ENCODE assay signal across 2 cellular contexts in the genomic region with DNA sequence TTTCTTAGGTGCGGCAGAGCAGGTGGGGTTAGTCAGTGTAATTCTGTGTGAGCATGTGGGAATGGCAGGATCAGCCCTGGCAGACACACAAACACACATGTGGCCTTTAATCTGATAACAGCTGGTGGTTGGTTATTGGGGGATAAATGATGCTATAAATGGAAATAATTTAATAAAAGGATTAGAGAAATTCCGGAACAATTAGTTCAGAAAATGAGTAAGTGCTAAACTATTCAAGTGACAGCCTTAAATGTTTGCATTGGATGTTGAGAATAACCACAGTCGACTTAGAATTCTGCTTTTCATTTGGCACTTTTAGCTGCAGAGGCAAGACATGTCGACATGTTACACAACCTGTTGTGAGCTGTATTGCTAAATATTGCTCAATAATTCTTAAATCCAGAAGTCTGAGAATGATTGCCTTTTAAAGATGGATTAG.
TF ChIP-seq lines count a peak whose summit lies in the region.

No MANE protein-coding gene starts in this region.

TF ChIP-seq in K562, 482 proteins besides CTCF, POLR2A, EP300 and RAD21:
- TF ChIP-seq ZNF184 (CRISPR knock-in tag; IDR thresholded peaks at IDR 0.05) (no peak), PHF21A (IDR thresholded peaks at IDR 0.05; ENCODE audit: borderline replicate concordance, low read depth) (no peak), KAT2B (IDR thresholded peaks at IDR 0.05; ENCODE audit: low read depth, low read length) (no peak), CEBPB (tag; IDR thresholded peaks at IDR 0.05) (peak; percentile 80), NFIX (CRISPR knock-in tag; IDR thresholded peaks at IDR 0.05; ENCODE audit: low read depth) (no peak), CEBPG (CRISPR knock-in tag; IDR thresholded peaks at IDR 0.05) (no peak), CEBPG (tag; conservative IDR thresholded peaks at IDR 0.05 in 1 of 2, IDR thresholded peaks at IDR 0.05 in 1 of 2) (peak; percentile 59 to 79; a peak in 3 of 4 replicates)
- TF ChIP-seq, protein P1, sequence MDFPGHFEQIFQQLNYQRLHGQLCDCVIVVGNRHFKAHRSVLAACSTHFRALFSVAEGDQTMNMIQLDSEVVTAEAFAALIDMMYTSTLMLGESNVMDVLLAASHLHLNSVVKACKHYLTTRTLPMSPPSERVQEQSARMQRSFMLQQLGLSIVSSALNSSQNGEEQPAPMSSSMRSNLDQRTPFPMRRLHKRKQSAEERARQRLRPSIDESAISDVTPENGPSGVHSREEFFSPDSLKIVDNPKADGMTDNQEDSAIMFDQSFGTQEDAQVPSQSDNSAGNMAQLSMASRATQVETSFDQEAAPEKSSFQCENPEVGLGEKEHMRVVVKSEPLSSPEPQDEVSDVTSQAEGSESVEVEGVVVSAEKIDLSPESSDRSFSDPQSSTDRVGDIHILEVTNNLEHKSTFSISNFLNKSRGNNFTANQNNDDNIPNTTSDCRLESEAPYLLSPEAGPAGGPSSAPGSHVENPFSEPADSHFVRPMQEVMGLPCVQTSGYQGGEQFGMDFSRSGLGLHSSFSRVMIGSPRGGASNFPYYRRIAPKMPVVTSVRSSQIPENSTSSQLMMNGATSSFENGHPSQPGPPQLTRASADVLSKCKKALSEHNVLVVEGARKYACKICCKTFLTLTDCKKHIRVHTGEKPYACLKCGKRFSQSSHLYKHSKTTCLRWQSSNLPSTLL (IDR thresholded peaks at IDR 0.05) = no peak
- TF ChIP-seq, protein P2, sequence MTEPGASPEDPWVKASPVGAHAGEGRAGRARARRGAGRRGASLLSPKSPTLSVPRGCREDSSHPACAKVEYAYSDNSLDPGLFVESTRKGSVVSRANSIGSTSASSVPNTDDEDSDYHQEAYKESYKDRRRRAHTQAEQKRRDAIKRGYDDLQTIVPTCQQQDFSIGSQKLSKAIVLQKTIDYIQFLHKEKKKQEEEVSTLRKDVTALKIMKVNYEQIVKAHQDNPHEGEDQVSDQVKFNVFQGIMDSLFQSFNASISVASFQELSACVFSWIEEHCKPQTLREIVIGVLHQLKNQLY (CRISPR knock-in tag; conservative IDR thresholded peaks at IDR 0.05) = no peak

TF ChIP-seq in HepG2, 621 proteins besides CTCF, POLR2A, EP300 and RAD21:
- TF ChIP-seq CEBPG (CRISPR knock-in tag; IDR thresholded peaks at IDR 0.05) (0 out of 2 replicates have a peak, but pooled peaks have one; percentile 18), CEBPB (IDR thresholded peaks at IDR 0.05; ENCODE audit: borderline replicate concordance, low read depth, low read length) (peak; percentile 91), ARHGAP35 (CRISPR knock-in tag; IDR thresholded peaks at IDR 0.05; ENCODE audit: borderline replicate concordance) (no peak)
